ENCODE assay signal across 9 cellular contexts in the genomic region with DNA sequence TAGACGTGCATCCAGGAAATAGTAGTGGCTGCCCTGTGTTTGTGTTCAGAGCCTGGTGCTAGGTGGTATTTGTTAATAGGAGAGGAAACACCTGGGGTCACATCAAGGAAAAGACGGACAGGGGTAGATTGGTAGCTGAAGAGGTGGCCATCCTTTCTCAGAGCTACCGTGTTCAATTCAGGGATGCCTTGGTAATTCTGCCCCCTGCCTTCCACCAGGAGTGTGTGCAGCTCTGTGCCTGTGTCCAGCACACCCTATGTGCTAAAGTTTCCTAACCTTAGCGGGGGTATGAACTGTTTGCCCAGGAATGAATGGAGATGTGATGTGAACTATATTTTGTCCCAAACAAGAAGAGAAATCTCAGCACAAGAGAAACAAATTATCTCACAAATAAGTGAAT.
A peak's percentile ranks its signal among the peaks of the same experiment; 100 is the strongest.
DNase-seq lines count a peak whose midpoint lies in the region; ATAC-seq and TF ChIP-seq lines count a peak whose summit lies in the region.
"Had no signal": no experiment of that assay in that cellular context is flagged by ENCODE, and none has a peak within 500 bp of the region (broad histone marks: within the 10 kb centered on the region; RNA-seq: fewer than 3 reads in every experiment).

No MANE protein-coding gene starts in this region.

- TF ChIP-seq POLR2A in lower leg skin (IDR thresholded peaks at IDR 0.05) = no peak

- ATAC-seq in GM18511 (IDR thresholded peaks at IDR 0.05; ENCODE audit: unreplicated experiment) = no peak

- DNase-seq in NCI-H526 (lab: John Stamatoyannopoulos, UW) = peak; percentile 2 to 53
- peak; percentile 12 for DNase-seq in fibroblast of villous mesenchyme (ENCODE audit: low read depth)
- DNase-seq in occipital lobe (lab: John Stamatoyannopoulos, UW) = peak; percentile 2
- DNase-seq in AG08395 (ENCODE audit: low spot score) = no peak
- no peak for DNase-seq in lower leg skin (ENCODE audit: low spot score in 2 of 2)
- DNase-seq in DMS79 (lab: John Stamatoyannopoulos, UW) = no peak
- DNase-seq: central memory CD4-positive, alpha-beta T cell had no signal

- H3K4me3 ChIP-seq in fibroblast of villous mesenchyme (ENCODE audit: low read depth, low read length) = no peak overlapping the region
- H3K4me3 ChIP-seq in lower leg skin (ENCODE audit: low read depth, poor library complexity, severe bottlenecking) = no peak overlapping the region

- TF ChIP-seq CTCF in GM12872 (IDR thresholded peaks at IDR 0.05; ENCODE audit: insufficient read depth, low read depth, low read length) (peak; percentile 44; the same call in 2 of the 3 replicates), fibroblast of villous mesenchyme (IDR thresholded peaks at IDR 0.05; ENCODE audit: insufficient read depth, low read depth, low read length) (peak; percentile 56), lower leg skin (IDR thresholded peaks at IDR 0.05) (no peak)

- WGBS in lower leg skin, 2 donors = 41 to 52% methylated on average over 4 of the region's 4 CpGs

- intact Hi-C loops in lower leg skin (cut with DNase I; ENCODE audit: low total_unique reads) = no loop called here

Comparison
In these comparisons a context has a peak if more than half of its experiments do, and no peak if none do; other contexts are left out.
1. CTCF ChIP-seq: peak in GM12872 (single experiment) and fibroblast of villous mesenchyme (single experiment); none in lower leg skin (0 of 3).
2. DNase-seq: peak in NCI-H526 (2 of 2), fibroblast of villous mesenchyme (single experiment) and occipital lobe (single experiment); none in AG08395 (single experiment), lower leg skin (0 of 2) and DMS79 (single experiment).